18 cellular contexts compared by ENCODE assay signal in genomic region chr10:129058664-129059155, GRCh38.
"Had no signal": no experiment of that assay in that cellular context is flagged by ENCODE, and none has a peak within 500 bp of the region (broad histone marks: within the 10 kb centered on the region; RNA-seq: fewer than 3 reads in every experiment).

No MANE protein-coding gene starts in this region.

- H3K4me2 ChIP-seq: neural progenitor cell had no signal

- H3K9me3 ChIP-seq: lower lobe of right lung, prostate gland, transverse colon had no signal

- H3K36me3 ChIP-seq: lower lobe of right lung, neural progenitor cell, prostate gland, transverse colon had no signal

- H3K9ac ChIP-seq: neural progenitor cell had no signal

- H3K27ac ChIP-seq: lower lobe of right lung, neural progenitor cell, prostate gland, transverse colon had no signal

- DNase-seq: activated CD4-positive, alpha-beta T cell treated with anti-CD3 and anti-CD28 coated beads for 1 hour; activated CD4-positive, alpha-beta T cell treated with anti-CD3 and anti-CD28 coated beads, Interleukin-2, amount 50 U/mL, for 4 hours; activated naive CD4-positive, alpha-beta T cell treated with Interleukin-2 at 50 U/mL for 16 hours; activated T-cell treated with anti-CD3 and anti-CD28 coated beads, Interleukin-2, amount 50 U/mL, for 48 hours; aorta; effector CD8-positive, alpha-beta T cell; glutamatergic neuron; hippocampal formation; lower lobe of right lung; mesendoderm; naive B cell; stimulated activated CD4-positive, alpha-beta T cell treated with anti-CD3 and anti-CD28 coated beads, Interleukin-2, amount 100 ng/mL, for 48 hours; stimulated activated CD8-positive, alpha-beta memory T cell treated with anti-CD3 and anti-CD28 coated beads, Interleukin-4, amount 100 ng/mL, for 48 hours; stimulated activated naive B cell treated with anti-CD40 and anti-IgM and Interleukin-4, amounts not matched to agents 10 μg/mL and 1 μg/mL and 100 μg/mL, for 72 hours; transverse colon had no signal

- H3K4me1 ChIP-seq: lower lobe of right lung, prostate gland, transverse colon had no signal

- H3K27me3 ChIP-seq: neural progenitor cell, transverse colon had no signal

- H3K4me3 ChIP-seq: lower lobe of right lung, neural progenitor cell, prostate gland, transverse colon had no signal

- H2AFZ ChIP-seq: neural progenitor cell had no signal

- ATAC-seq: esophagus mucosa had no signal
